In the genomic region with DNA sequence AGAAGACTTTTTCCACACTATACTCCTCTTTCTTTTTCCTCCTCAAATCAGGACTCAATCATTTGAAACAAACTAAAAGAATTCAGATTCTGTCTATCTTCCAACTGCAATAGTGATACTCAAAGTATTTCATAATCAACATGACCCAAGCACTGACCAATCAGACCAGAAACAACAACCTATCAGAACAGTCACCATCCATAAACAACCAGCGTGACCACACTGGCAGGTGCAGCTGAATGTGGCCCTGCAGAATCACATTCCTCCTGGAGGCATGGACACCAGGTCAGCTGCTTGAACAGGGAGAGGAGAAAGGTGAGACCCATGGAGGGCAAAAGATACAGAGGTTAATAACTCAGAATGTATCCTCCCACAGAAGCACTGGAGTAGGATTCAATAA, we compare ENCODE assay signal across 35 cellular contexts. TPM values are rescaled to one million over a fixed set of nuclear protein-coding genes. Genes with fewer than 3 reads are reported as not detected.
"Had no signal": no experiment of that assay in that cellular context is flagged by ENCODE, and none has a peak within 500 bp of the region (broad histone marks: within the 10 kb centered on the region; RNA-seq: fewer than 3 reads in every experiment).

No MANE protein-coding gene starts in this region.

- H3K9ac ChIP-seq: KMS-11 had no signal

- ATAC-seq: activated CD8-positive, alpha-beta memory T cell treated with anti-CD3 and anti-CD28 coated beads, Interleukin-2, amount 10 ng/mL, durations not matched to agents 7 days and 5 days; activated naive CD8-positive, alpha-beta T cell treated with anti-CD3 and anti-CD28 coated beads, Interleukin-2, amount 50 U/mL, for 24 hours; PC-3 had no signal

- FAIRE-seq: bronchial epithelial cell had no signal

- H3K4me2 ChIP-seq: KMS-11 had no signal

- H3K27ac ChIP-seq: KMS-11, VCaP had no signal

- DNase-seq: activated B cell treated with CpG ODN at 0.5 μM for 24 hours; activated CD4-positive, alpha-beta memory T cell treated with anti-CD3 and anti-CD28 coated beads, Interleukin-2, amount 10 ng/mL, durations not matched to agents 7 days and 5 days; activated CD4-positive, alpha-beta T cell treated with anti-CD3 and anti-CD28 coated beads for 48 hours; activated CD4-positive, CD25-positive, alpha-beta regulatory T cell treated with anti-CD3 and anti-CD28 coated beads, Interleukin-2, amount 50 U/mL, for 72 hours; activated CD8-positive, alpha-beta memory T cell treated with anti-CD3 and anti-CD28 coated beads for 24 hours; activated CD8-positive, alpha-beta memory T cell treated with anti-CD3 and anti-CD28 coated beads, Interleukin-2, amount 10 ng/mL, durations not matched to agents 7 days and 5 days; activated CD8-positive, alpha-beta memory T cell treated with anti-CD3 and anti-CD28 coated beads, Interleukin-2, amount 50 U/mL, for 48 hours; activated effector memory CD4-positive, alpha-beta T cell treated with Interleukin-2 at 50 U/mL for 16 hours; activated naive CD4-positive, alpha-beta T cell treated with anti-CD3 and anti-CD28 coated beads, Interleukin-2, amount 10 ng/mL, durations not matched to agents 7 days and 5 days; activated naive CD8-positive, alpha-beta T cell treated with anti-CD3 and anti-CD28 coated beads, Interleukin-2, amount 50 U/mL, for 24 hours; activated T-cell treated with anti-CD3 and anti-CD28 coated beads, Interleukin-2, amount 50 U/mL, for 48 hours; anterior cingulate cortex; caudate nucleus; MM.1S; MV-4-11; NCI-H1092; NCI-H146; NCI-H187; NCI-H2029 treated with DMSO at 0.1 percent for 48 hours; NCI-H2107; NCI-H2171; NCI-H510A; NCI-H526; NCI-H748 treated with DMSO at 0.1 percent for 48 hours; NK-92 treated with Interleukin-12 subunit alpha and Interleukin-12 subunit beta, amount 100 ng/mL, for 24 hours; PC-3; Right ventricle myocardium superior; SW 1271; T-helper 1 cell; T-helper 2 cell; T-helper 9 cell had no signal

RNA-seq across cellular contexts. Expression of gene HRG, which starts 13.3 kb away (rescaled TPM):
- total RNA-seq: activated B cell treated with CpG ODN at 0.5 μM for 24 hours; activated CD4-positive, alpha-beta memory T cell treated with anti-CD3 and anti-CD28 coated beads, Interleukin-2, amount 10 ng/mL, durations not matched to agents 7 days and 5 days; activated CD8-positive, alpha-beta memory T cell treated with anti-CD3 and anti-CD28 coated beads, Interleukin-2, amount 10 ng/mL, durations not matched to agents 7 days and 5 days; bronchial epithelial cell; PC-3; Right ventricle myocardium superior had no signal

RNA-seq across cellular contexts. Expression of gene KNG1, which starts 38.0 kb away (rescaled TPM):
- total RNA-seq: activated B cell treated with CpG ODN at 0.5 μM for 24 hours; activated CD4-positive, alpha-beta memory T cell treated with anti-CD3 and anti-CD28 coated beads, Interleukin-2, amount 10 ng/mL, durations not matched to agents 7 days and 5 days; activated CD8-positive, alpha-beta memory T cell treated with anti-CD3 and anti-CD28 coated beads, Interleukin-2, amount 10 ng/mL, durations not matched to agents 7 days and 5 days; bronchial epithelial cell; LHCN-M2; PC-3 had no signal

RNA-seq across cellular contexts. Expression of gene FETUB, which starts 39.0 kb away (rescaled TPM):
- total RNA-seq: activated B cell treated with CpG ODN at 0.5 μM for 24 hours; activated CD4-positive, alpha-beta memory T cell treated with anti-CD3 and anti-CD28 coated beads, Interleukin-2, amount 10 ng/mL, durations not matched to agents 7 days and 5 days; activated CD8-positive, alpha-beta memory T cell treated with anti-CD3 and anti-CD28 coated beads, Interleukin-2, amount 10 ng/mL, durations not matched to agents 7 days and 5 days; bronchial epithelial cell; PC-3; Right ventricle myocardium superior had no signal
